In genomic region chrX:152917969-152918579, GRCh38 we compare ENCODE assay signal across 18 cellular contexts. TPM values are rescaled to one million over a fixed set of nuclear protein-coding genes. Genes with fewer than 3 reads are reported as not detected.
DNase-seq lines count a peak whose midpoint lies in the region; ATAC-seq and TF ChIP-seq lines count a peak whose summit lies in the region.
"Had no signal": no experiment of that assay in that cellular context is flagged by ENCODE, and none has a peak within 500 bp of the region (broad histone marks: within the 10 kb centered on the region; RNA-seq: fewer than 3 reads in every experiment).

No MANE protein-coding gene starts in this region.

- H3K4me1 ChIP-seq in left ventricle myocardium inferior (no peaks in the 10 kb centered on the region), vagina (peaks cover 5% of the 10 kb centered on the region)
- H3K4me1 ChIP-seq in CD8-positive, alpha-beta memory T cell (ENCODE audit: insufficient read depth, low read length): no peaks in the 10 kb centered on the region
- H3K4me1 ChIP-seq: HAP-1, SJSA1 had no signal

- H3K27ac ChIP-seq in left ventricle myocardium inferior (replicated peaks) (no peak overlapping the region), coronary artery (no peak overlapping the region), vagina (peak overlapping the region; percentile 76)
- H3K27ac ChIP-seq in CD8-positive, alpha-beta memory T cell (ENCODE audit: low read depth, low read length): no peak overlapping the region
- H3K27ac ChIP-seq: BLaER1, HL-60, SJSA1 had no signal

- no peaks in the 10 kb centered on the region for H3K9me3 ChIP-seq in left ventricle myocardium inferior (replicated peaks)
- H3K9me3 ChIP-seq in vagina: no peaks in the 10 kb centered on the region
- no peaks in the 10 kb centered on the region for H3K9me3 ChIP-seq in CD8-positive, alpha-beta memory T cell (ENCODE audit: low read length)
- H3K9me3 ChIP-seq: BLaER1, HAP-1, SJSA1 had no signal

- H3K27me3 ChIP-seq in left ventricle myocardium inferior (ENCODE audit: low read depth) (no peaks in the 10 kb centered on the region), vagina (no peaks in the 10 kb centered on the region)
- H3K27me3 ChIP-seq in CD8-positive, alpha-beta memory T cell (ENCODE audit: insufficient read depth, low read length, poor library complexity, severe bottlenecking): no peaks in the 10 kb centered on the region
- H3K27me3 ChIP-seq: SJSA1 had no signal

- no peak overlapping the region for H3K27ac Mint-ChIP-seq in memory B cell
- no peak overlapping the region for H3K27ac Mint-ChIP-seq in CD8-positive, alpha-beta memory T cell

- no peaks in the 10 kb centered on the region for H3K4me1 Mint-ChIP-seq in memory B cell
- peaks cover 0 to 4% (median 2%) of the 10 kb centered on the region in 3 donors for H3K4me1 Mint-ChIP-seq in CD8-positive, alpha-beta memory T cell

- peak overlapping the region; percentile 49 for H3K4me3 Mint-ChIP-seq in memory B cell
- H3K4me3 Mint-ChIP-seq in CD8-positive, alpha-beta memory T cell: no peak overlapping the region

- ATAC-seq in Right ventricle myocardium superior (ENCODE audit: poor library complexity) (no peak), memory B cell (ENCODE audit: low read depth) (no peak)

- no peak for TF ChIP-seq POLR2A in vagina (IDR thresholded peaks at IDR 0.05)

- POLR2A ChIA-PET in CD8-positive, alpha-beta memory T cell (lab: Charles Lee): no interaction called here

- H3K9me3 Mint-ChIP-seq in memory B cell: no peaks in the 10 kb centered on the region
- no peaks in the 10 kb centered on the region for H3K9me3 Mint-ChIP-seq in CD8-positive, alpha-beta memory T cell

- H3K27me3 Mint-ChIP-seq in memory B cell: peaks cover 4% of the 10 kb centered on the region
- peaks cover 0 to 7% of the 10 kb centered on the region in 2 donors for H3K27me3 Mint-ChIP-seq in CD8-positive, alpha-beta memory T cell

- intact Hi-C loops in Right ventricle myocardium superior (cut with DNase I): no loop called here
- intact Hi-C loops in left ventricle myocardium inferior (cut with micrococcal nuclease): no loop called here
- intact Hi-C loops in vagina (cut with DNase I): no loop called here

- DNase-seq in Right ventricle myocardium superior (peak; percentile 41), left ventricle myocardium inferior (no peak), coronary artery (ENCODE audit: low spot score) (no peak), memory B cell (ENCODE audit: low spot score in 2 of 2) (no peak), vagina (ENCODE audit: extremely low spot score in 2 of 2) (no peak), NCI-H82 treated with DMSO at 0.1 percent for 48 hours (lab: John Stamatoyannopoulos, UW; ENCODE audit: unreplicated experiment) (no peak), NCI-H2227 treated with DMSO at 0.1 percent for 48 hours (lab: John Stamatoyannopoulos, UW) (no peak)
- no peak for DNase-seq in CD8-positive, alpha-beta memory T cell
- DNase-seq: 8988T, KG1, NCI-H1930, NCI-H510A treated with DMSO at 0.1 percent for 48 hours, OCI-M1, RPMI8226 had no signal

- no peak overlapping the region for H3K4me3 ChIP-seq in left ventricle myocardium inferior
- H3K4me3 ChIP-seq in coronary artery: peak overlapping the region; percentile 17
- no peak overlapping the region for H3K4me3 ChIP-seq in vagina
- H3K4me3 ChIP-seq in CD8-positive, alpha-beta memory T cell (ENCODE audit: low read length): no peak overlapping the region
- H3K4me3 ChIP-seq: BLaER1, HAP-1, SJSA1 had no signal

- CTCF ChIA-PET in CD8-positive, alpha-beta memory T cell (lab: Charles Lee): no interaction called here

- no peak for TF ChIP-seq CTCF in left ventricle myocardium inferior (IDR thresholded peaks at IDR 0.05; ENCODE audit: borderline replicate concordance)
- TF ChIP-seq CTCF in coronary artery (IDR thresholded peaks at IDR 0.05): no peak
- no peak for TF ChIP-seq CTCF in vagina (IDR thresholded peaks at IDR 0.05)

- H3K36me3 ChIP-seq in left ventricle myocardium inferior (no peaks in the 10 kb centered on the region), vagina (no peaks in the 10 kb centered on the region)
- H3K36me3 ChIP-seq in CD8-positive, alpha-beta memory T cell (ENCODE audit: insufficient read depth, low read length): no peaks in the 10 kb centered on the region
- H3K36me3 ChIP-seq: BLaER1, HAP-1, SJSA1 had no signal

- no peaks in the 10 kb centered on the region for H3K36me3 Mint-ChIP-seq in memory B cell
- no peaks in the 10 kb centered on the region for H3K36me3 Mint-ChIP-seq in CD8-positive, alpha-beta memory T cell

RNA-seq across cellular contexts. Expression of gene ZNF185, which starts 20.2 kb away (rescaled TPM):
- total RNA-seq in Right ventricle myocardium superior (1.6 TPM), left ventricle myocardium inferior (1.6 TPM), vagina (98.2 TPM)
- total RNA-seq in CD8-positive, alpha-beta memory T cell: under 1 TPM; 0.82 to 0.96 TPM
- polyA plus RNA-seq in CD8-positive, alpha-beta memory T cell: 2.3 TPM

Comparison
In these comparisons a context has a peak if more than half of its experiments do, and no peak if none do; other contexts are left out.
1. RNA of gene ZNF185, which starts 20.2 kb away (total RNA-seq): 98.2 TPM in vagina (single experiment); 1.6 TPM in left ventricle myocardium inferior (single experiment), 1.6 TPM in Right ventricle myocardium superior (single experiment) and 0.82 to 0.96 TPM in CD8-positive, alpha-beta memory T cell; every median in the first group is over 10 times any median in the second.